Comparison of ENCODE assay signal across 2 cellular contexts in the genomic region with DNA sequence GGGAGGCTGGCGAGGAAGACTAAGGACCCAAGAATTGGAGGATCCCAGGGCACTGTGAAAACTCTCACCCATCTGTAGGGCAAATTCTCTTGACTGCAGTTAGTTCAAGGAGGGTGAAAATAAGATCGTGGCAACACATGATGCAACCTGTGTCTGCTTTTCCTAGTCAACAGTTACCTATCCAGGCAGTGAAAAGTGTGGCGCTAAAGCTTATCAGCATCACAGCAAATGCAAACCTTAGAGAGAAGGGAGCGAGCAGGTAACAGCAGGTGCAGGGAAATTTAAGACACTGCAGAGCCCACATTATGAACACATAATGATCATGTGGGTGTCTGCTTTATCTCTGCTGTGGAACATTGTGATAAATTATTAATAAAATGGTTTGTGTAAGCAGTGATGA.
TF ChIP-seq lines count a peak whose summit lies in the region.

No MANE protein-coding gene starts in this region.

TF ChIP-seq in IMR-90, 13 proteins besides CTCF, POLR2A, EP300 and RAD21:
- no peak for TF ChIP-seq MAZ (IDR thresholded peaks at IDR 0.05; ENCODE audit: borderline replicate concordance, low read depth, low read length)
- TF ChIP-seq RFX5 (IDR thresholded peaks at IDR 0.05; ENCODE audit: low read depth, low read length), result no peak

TF ChIP-seq in endothelial cell of umbilical vein, 7 proteins besides CTCF, POLR2A, EP300 and RAD21:
- TF ChIP-seq, protein P1, sequence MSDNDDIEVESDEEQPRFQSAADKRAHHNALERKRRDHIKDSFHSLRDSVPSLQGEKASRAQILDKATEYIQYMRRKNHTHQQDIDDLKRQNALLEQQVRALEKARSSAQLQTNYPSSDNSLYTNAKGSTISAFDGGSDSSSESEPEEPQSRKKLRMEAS (IDR thresholded peaks at IDR 0.05; ENCODE audit: insufficient read depth, insufficient read length), result no peak
- TF ChIP-seq FOS (IDR thresholded peaks at IDR 0.05; ENCODE audit: borderline replicate concordance, insufficient read depth, low read length) (no peak), JUN (IDR thresholded peaks at IDR 0.05; ENCODE audit: borderline replicate concordance, insufficient read depth, insufficient read length, low read depth) (no peak), POLR2AphosphoS5 (IDR thresholded peaks at IDR 0.05; ENCODE audit: insufficient read depth, low read depth, low read length) (no peak), EZH2 (IDR thresholded peaks at IDR 0.05; ENCODE audit: borderline replicate concordance, low read depth, low read length, severe bottlenecking) (no peak), GATA2 (IDR thresholded peaks at IDR 0.05; ENCODE audit: insufficient read depth, insufficient read length, low read depth, low read length) (no peak), MYC (IDR thresholded peaks at IDR 0.05; ENCODE audit: low read depth, low read length) (no peak)
